24 cellular contexts compared by ENCODE assay signal in genomic region chr14:100291305-100292075, GRCh38. TPM values are rescaled to one million over a fixed set of nuclear protein-coding genes. Genes with fewer than 3 reads are reported as not detected.
A peak's percentile ranks its signal among the peaks of the same experiment; 100 is the strongest.
DNase-seq lines count a peak whose midpoint lies in the region; ATAC-seq, FAIRE-seq and TF ChIP-seq lines count a peak whose summit lies in the region.
"Had no signal": no experiment of that assay in that cellular context is flagged by ENCODE, and none has a peak within 500 bp of the region (broad histone marks: within the 10 kb centered on the region; RNA-seq: fewer than 3 reads in every experiment).

No MANE protein-coding gene starts in this region.

- H3K4me1 ChIP-seq in cardiac muscle cell (ENCODE audit: low read depth) (peaks cover 13% of the 10 kb centered on the region), uterus (no peaks in the 10 kb centered on the region)
- H3K4me1 ChIP-seq: HAP-1 had no signal

- TF ChIP-seq POLR2A in uterus (IDR thresholded peaks at IDR 0.05), result no peak

- no peak overlapping the region for H3K4me3 Mint-ChIP-seq in nephron progenitor cell
- no peak overlapping the region for H3K4me3 Mint-ChIP-seq in progenitor cell of endocrine pancreas (ENCODE audit: low read depth)
- H3K4me3 Mint-ChIP-seq: CD4-positive, CD25-positive, alpha-beta regulatory T cell; memory B cell; naive B cell had no signal

- DNase-seq in cardiac muscle cell (ENCODE audit: low read depth in 1 of 2, low spot score in 1 of 2) (no peak), Right ventricle myocardium inferior (ENCODE audit: missing footprints) (no peak), bronchial epithelial cell (ENCODE audit: low read depth) (no peak), nephron progenitor cell (no peak), uterus (peak; percentile 11 to 14), progenitor cell of endocrine pancreas (ENCODE audit: low spot score, unreplicated experiment) (no peak), inferior parietal cortex (ENCODE audit: extremely low spot score) (no peak)
- DNase-seq: CD4-positive, CD25-positive, alpha-beta regulatory T cell; effector memory CD4-positive, alpha-beta T cell; esophagus squamous epithelium; MV-4-11; naive B cell; NCI-H187 treated with DMSO at 0.1 percent for 48 hours; NCI-H748 treated with DMSO at 0.1 percent for 48 hours had no signal

- intact Hi-C loops in Right ventricle myocardium inferior (cut with DNase I), result no loop called here
- intact Hi-C loops in uterus (cut with DNase I; ENCODE audit: low total_unique reads), result no loop called here

- H3K9me3 ChIP-seq in cardiac muscle cell (ENCODE audit: low read depth) (no peaks in the 10 kb centered on the region), uterus (no peaks in the 10 kb centered on the region)
- H3K9me3 ChIP-seq: esophagus squamous epithelium, gastroesophageal sphincter, HAP-1, ovary had no signal

- H3K9me3 Mint-ChIP-seq in nephron progenitor cell, result no peaks in the 10 kb centered on the region
- H3K9me3 Mint-ChIP-seq in progenitor cell of endocrine pancreas (ENCODE audit: low read depth), result no peaks in the 10 kb centered on the region
- H3K9me3 Mint-ChIP-seq: activated naive CD4-positive, alpha-beta T cell treated with anti-CD3 and anti-CD28 coated beads, Interleukin-2, amount 50 U/mL, for 72 hours; CD4-positive, CD25-positive, alpha-beta regulatory T cell; memory B cell; naive B cell had no signal

- H3K27ac Mint-ChIP-seq in nephron progenitor cell (peak overlapping the region; percentile 25), progenitor cell of endocrine pancreas (no peak overlapping the region)
- H3K27ac Mint-ChIP-seq: activated naive CD4-positive, alpha-beta T cell treated with anti-CD3 and anti-CD28 coated beads, Interleukin-2, amount 50 U/mL, for 72 hours; CD4-positive, CD25-positive, alpha-beta regulatory T cell; memory B cell had no signal

- no peaks in the 10 kb centered on the region for H3K27me3 ChIP-seq in cardiac muscle cell
- no peaks in the 10 kb centered on the region for H3K27me3 ChIP-seq in bronchial epithelial cell (ENCODE audit: control insufficient read depth, insufficient read depth, low read length)
- H3K27me3 ChIP-seq in uterus, result no peaks in the 10 kb centered on the region
- H3K27me3 ChIP-seq: esophagus squamous epithelium, gastroesophageal sphincter, ovary had no signal

- ATAC-seq in Right ventricle myocardium inferior, result no peak
- ATAC-seq in HG03469 (IDR thresholded peaks at IDR 0.05; ENCODE audit: unreplicated experiment), result no peak
- ATAC-seq: activated naive CD4-positive, alpha-beta T cell treated with anti-CD3 and anti-CD28 coated beads, Interleukin-2, amount 50 U/mL, for 72 hours; gastroesophageal sphincter had no signal

- H3K4me3 ChIP-seq in cardiac muscle cell (no peak overlapping the region), bronchial epithelial cell (ENCODE audit: low read depth, low read length) (no peak overlapping the region), uterus (no peak overlapping the region)
- H3K4me3 ChIP-seq: esophagus squamous epithelium, gastroesophageal sphincter, HAP-1, ovary had no signal

- H3K27ac ChIP-seq in cardiac muscle cell (peak overlapping the region; percentile 35), uterus (no peak overlapping the region)
- H3K27ac ChIP-seq: esophagus squamous epithelium, gastroesophageal sphincter, KMS-11, ovary had no signal

- H3K36me3 Mint-ChIP-seq in nephron progenitor cell (ENCODE audit: low read depth) (peaks cover 15% of the 10 kb centered on the region), progenitor cell of endocrine pancreas (ENCODE audit: insufficient read depth) (peaks cover 2% of the 10 kb centered on the region)
- H3K36me3 Mint-ChIP-seq: activated naive CD4-positive, alpha-beta T cell treated with anti-CD3 and anti-CD28 coated beads, Interleukin-2, amount 50 U/mL, for 72 hours; CD4-positive, CD25-positive, alpha-beta regulatory T cell; memory B cell; naive B cell had no signal

- peak; percentile 68 for FAIRE-seq in bronchial epithelial cell (lab: Jason Lieb, UNC)

- H3K36me3 ChIP-seq in cardiac muscle cell (no peaks in the 10 kb centered on the region), bronchial epithelial cell (ENCODE audit: control insufficient read depth, insufficient read depth, low read length) (peaks cover 4% of the 10 kb centered on the region), uterus (no peaks in the 10 kb centered on the region)
- H3K36me3 ChIP-seq: ovary had no signal

- H3K4me1 Mint-ChIP-seq in nephron progenitor cell (peaks cover 48% of the 10 kb centered on the region), progenitor cell of endocrine pancreas (ENCODE audit: low read depth) (no peaks in the 10 kb centered on the region)

- TF ChIP-seq CTCF in cardiac muscle cell (IDR thresholded peaks at IDR 0.05; ENCODE audit: low read depth, low read length) (no peak), bronchial epithelial cell (IDR thresholded peaks at IDR 0.05; ENCODE audit: insufficient read depth, low read length, severe bottlenecking) (no peak), nephron progenitor cell (IDR thresholded peaks at IDR 0.05) (no peak), uterus (IDR thresholded peaks at IDR 0.05) (no peak), progenitor cell of endocrine pancreas (IDR thresholded peaks at IDR 0.05; ENCODE audit: unreplicated experiment) (no peak)

- H3K27me3 Mint-ChIP-seq in nephron progenitor cell (ENCODE audit: low read depth, poor library complexity) (no peaks in the 10 kb centered on the region), progenitor cell of endocrine pancreas (no peaks in the 10 kb centered on the region)
- H3K27me3 Mint-ChIP-seq: CD4-positive, CD25-positive, alpha-beta regulatory T cell; memory B cell; naive B cell had no signal

RNA-seq across cellular contexts. Expression of gene SLC25A29, which starts 14.8 kb away (rescaled TPM):
- total RNA-seq in cardiac muscle cell (63.3 and 125 TPM in 2 replicates), Right ventricle myocardium inferior (18.6 TPM), bronchial epithelial cell (16.1 and 17.3 TPM in 2 replicates), uterus (100 to 1,000 TPM in 1 of 4 donors, 10 to 100 TPM in 3; 16.2 to 850 (median 60.1) TPM), progenitor cell of endocrine pancreas (236 and 238 TPM in 2 replicates)
- 49.4 and 55.8 TPM in 2 replicates for polyA plus RNA-seq in cardiac muscle cell

RNA-seq across cellular contexts. Expression of gene SLC25A47, which starts 31.6 kb away (rescaled TPM):
- total RNA-seq in cardiac muscle cell (not detected in 2 replicates), Right ventricle myocardium inferior (not detected), bronchial epithelial cell (not detected in 2 replicates), uterus (not detected), progenitor cell of endocrine pancreas (not detected in 2 replicates)
- polyA plus RNA-seq in cardiac muscle cell, result 0.09 and 0.80 TPM in 2 replicates
- total RNA-seq: CD4-positive, CD25-positive, alpha-beta regulatory T cell; esophagus squamous epithelium; G401; ovary; subcutaneous adipose tissue had no signal
- polyA plus RNA-seq: AG04450; CD4-positive, CD25-positive, alpha-beta regulatory T cell; ovary had no signal

RNA-seq across cellular contexts. Expression of gene YY1, which starts 52.5 kb away (rescaled TPM):
- total RNA-seq in cardiac muscle cell (64.2 and 73.4 TPM in 2 replicates), Right ventricle myocardium inferior (46.0 TPM), bronchial epithelial cell (44.8 and 50.5 TPM in 2 replicates), uterus (10 to 100 TPM; 40.2 to 61.7 (median 53.2) TPM), progenitor cell of endocrine pancreas (86.6 and 90.2 TPM in 2 replicates)
- 27.0 and 28.6 TPM in 2 replicates for polyA plus RNA-seq in cardiac muscle cell

Comparison
In these comparisons a context has a peak if more than half of its experiments do, and no peak if none do; other contexts are left out.
1. DNase-seq: peak in uterus (2 of 2); none in cardiac muscle cell (0 of 2), Right ventricle myocardium inferior (single experiment), bronchial epithelial cell (single experiment), nephron progenitor cell (single experiment), progenitor cell of endocrine pancreas (single experiment) and inferior parietal cortex (single experiment).